Comparison of ENCODE assay signal across 33 cellular contexts in the genomic region with DNA sequence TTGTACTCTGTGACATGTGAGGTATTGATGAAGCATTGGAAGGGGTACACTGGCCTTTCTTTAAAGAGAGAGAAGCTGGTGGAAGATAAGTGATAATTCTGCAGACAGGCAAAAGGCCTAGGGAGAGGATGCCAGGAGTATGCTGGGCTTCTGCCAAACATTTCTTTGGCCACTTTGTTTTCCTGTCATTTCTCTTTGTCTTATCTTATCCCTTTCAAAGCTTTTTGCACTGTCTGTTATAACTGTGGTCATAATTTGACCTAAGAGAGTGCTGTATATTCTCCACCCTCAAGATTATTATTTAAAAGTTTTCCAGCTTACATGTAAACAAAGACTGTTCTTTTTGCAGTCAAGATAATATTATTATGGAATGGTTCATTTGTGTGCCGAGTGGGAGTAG.
DNase-seq lines count a peak whose midpoint lies in the region; ATAC-seq and TF ChIP-seq lines count a peak whose summit lies in the region.
"Had no signal": no experiment of that assay in that cellular context is flagged by ENCODE, and none has a peak within 500 bp of the region (broad histone marks: within the 10 kb centered on the region; RNA-seq: fewer than 3 reads in every experiment).

No MANE protein-coding gene starts in this region.

- peak; percentile 2 for DNase-seq in DMS 273 (lab: John Stamatoyannopoulos, UW; ENCODE audit: unreplicated experiment)
- no peak for DNase-seq in DMS 273 treated with DMSO at 0.1 percent for 48 hours (lab: John Stamatoyannopoulos, UW)
- DNase-seq in NCI-H226, result peak; percentile 52
- DNase-seq in colonic mucosa, result peak; percentile 30
- no peak for DNase-seq in mesothelial cell of epicardium (ENCODE audit: low spot score in 2 of 2, unreplicated experiment in 2 of 2)
- DNase-seq in NCI-H2171 (lab: John Stamatoyannopoulos, UW), result no peak
- no peak for DNase-seq in left colon
- no peak for DNase-seq in stimulated activated effector memory CD8-positive, alpha-beta T cell treated with anti-CD3 and anti-CD28 coated beads, Interleukin-12 subunit alpha, Interleukin-12 subunit beta, amount 100 ng/mL, for 72 hours (ENCODE audit: low spot score in 2 of 2)
- DNase-seq: activated CD4-positive, CD25-positive, alpha-beta regulatory T cell treated with anti-CD3 and anti-CD28 coated beads, Interleukin-2, amount 50 U/mL, for 72 hours; activated CD8-positive, alpha-beta T cell treated with anti-CD3 and anti-CD28 coated beads for 36 hours; anterior cingulate cortex; dorsolateral prefrontal cortex; EL; glutamatergic neuron; GM23248; HFFc6; Kasumi-1; kidney glomerular epithelial cell; MV-4-11; NCI-H1436 treated with DMSO at 0.1 percent for 48 hours; NCI-H2107; NCI-H526 treated with DMSO at 0.1 percent for 48 hours; Peyer's patch; sigmoid colon; SJCRH30; stimulated activated CD4-positive, alpha-beta T cell treated with anti-CD3 and anti-CD28 coated beads, Interleukin-4, amount 100 ng/mL, for 4 hours; stimulated activated naive B cell treated with anti-CD40 and anti-IgM and Interleukin-4, amounts not matched to agents 10 μg/mL and 1 μg/mL and 100 μg/mL, for 72 hours; T-cell had no signal

- H3K4me1 Mint-ChIP-seq in mesothelial cell of epicardium, result peaks cover 51% of the 10 kb centered on the region
- H3K4me1 Mint-ChIP-seq in stimulated activated effector memory CD8-positive, alpha-beta T cell treated with anti-CD3 and anti-CD28 coated beads, Interleukin-12 subunit alpha, Interleukin-12 subunit beta, amount 100 ng/mL, for 72 hours, result no peaks in the 10 kb centered on the region
- H3K4me1 Mint-ChIP-seq: activated naive CD4-positive, alpha-beta T cell treated with anti-CD3 and anti-CD28 coated beads, Interleukin-2, amount 50 U/mL, for 24 hours; memory B cell; stimulated activated naive B cell treated with anti-CD40 and anti-IgM and Interleukin-4, amounts not matched to agents 10 μg/mL and 1 μg/mL and 100 μg/mL, for 72 hours; T-cell had no signal

- no peaks in the 10 kb centered on the region for H3K36me3 ChIP-seq in colonic mucosa
- H3K36me3 ChIP-seq: neural progenitor cell, Peyer's patch, sigmoid colon, SJCRH30 had no signal

- no peaks in the 10 kb centered on the region for H3K9me3 ChIP-seq in colonic mucosa
- H3K9me3 ChIP-seq: Peyer's patch, sigmoid colon, SJCRH30 had no signal

- no peaks in the 10 kb centered on the region for H3K27me3 ChIP-seq in colonic mucosa
- H3K27me3 ChIP-seq: dorsolateral prefrontal cortex, neural progenitor cell, Peyer's patch, sigmoid colon, SJCRH30 had no signal

- intact Hi-C loops in colonic mucosa (cut with DNase I) (no loop called here), left colon (cut with DNase I, micrococcal nuclease) (no loop called here)

- H3K27ac Mint-ChIP-seq in mesothelial cell of epicardium, result peak overlapping the region; percentile 44
- H3K27ac Mint-ChIP-seq in stimulated activated effector memory CD8-positive, alpha-beta T cell treated with anti-CD3 and anti-CD28 coated beads, Interleukin-12 subunit alpha, Interleukin-12 subunit beta, amount 100 ng/mL, for 72 hours, result no peak overlapping the region
- H3K27ac Mint-ChIP-seq: activated CD8-positive, alpha-beta T cell treated with anti-CD3 and anti-CD28 coated beads for 36 hours; activated naive CD4-positive, alpha-beta T cell treated with anti-CD3 and anti-CD28 coated beads, Interleukin-2, amount 50 U/mL, for 24 hours; activated T-helper 2 cell treated with anti-CD3 and anti-CD28 coated beads, Interferon-gamma antibody, Interleukin-2, Interleukin-4, amounts not matched to agents 10 μg/mL and 5 μg/mL and 100 μg/mL, durations not matched to agents 14 hours and 24 hours and 36 hours; HFFc6; memory B cell; neural progenitor cell; stimulated activated naive B cell treated with anti-CD40 and anti-IgM and Interleukin-4, amounts not matched to agents 10 μg/mL and 1 μg/mL and 100 μg/mL, for 72 hours; T-cell had no signal

- no peak overlapping the region for H3K4me3 ChIP-seq in colonic mucosa
- H3K4me3 ChIP-seq: dorsolateral prefrontal cortex, GM23248, neural progenitor cell, Peyer's patch, sigmoid colon, SJCRH30 had no signal

- no peak overlapping the region for H3K27ac ChIP-seq in colonic mucosa
- H3K27ac ChIP-seq: 22Rv1, dorsolateral prefrontal cortex, GM23248, neural progenitor cell, Peyer's patch, sigmoid colon, SJCRH30 had no signal

- no peak for ATAC-seq in left colon
- no peak for ATAC-seq in stimulated activated effector memory CD8-positive, alpha-beta T cell treated with anti-CD3 and anti-CD28 coated beads, Interleukin-12 subunit alpha, Interleukin-12 subunit beta, amount 100 ng/mL, for 72 hours
- ATAC-seq: activated CD8-positive, alpha-beta T cell treated with anti-CD3 and anti-CD28 coated beads for 36 hours; stimulated activated naive B cell treated with anti-CD40 and anti-IgM and Interleukin-4, amounts not matched to agents 10 μg/mL and 1 μg/mL and 100 μg/mL, for 72 hours; T-cell had no signal

- no peaks in the 10 kb centered on the region for H3K4me1 ChIP-seq in colonic mucosa
- H3K4me1 ChIP-seq: SJCRH30 had no signal

- H3K36me3 Mint-ChIP-seq in mesothelial cell of epicardium, result no peaks in the 10 kb centered on the region
- no peaks in the 10 kb centered on the region for H3K36me3 Mint-ChIP-seq in stimulated activated effector memory CD8-positive, alpha-beta T cell treated with anti-CD3 and anti-CD28 coated beads, Interleukin-12 subunit alpha, Interleukin-12 subunit beta, amount 100 ng/mL, for 72 hours
- H3K36me3 Mint-ChIP-seq: activated naive CD4-positive, alpha-beta T cell treated with anti-CD3 and anti-CD28 coated beads, Interleukin-2, amount 50 U/mL, for 24 hours; memory B cell; neural progenitor cell; stimulated activated naive B cell treated with anti-CD40 and anti-IgM and Interleukin-4, amounts not matched to agents 10 μg/mL and 1 μg/mL and 100 μg/mL, for 72 hours; T-cell had no signal

- H3K4me3 Mint-ChIP-seq in mesothelial cell of epicardium, result no peak overlapping the region
- no peak overlapping the region for H3K4me3 Mint-ChIP-seq in stimulated activated effector memory CD8-positive, alpha-beta T cell treated with anti-CD3 and anti-CD28 coated beads, Interleukin-12 subunit alpha, Interleukin-12 subunit beta, amount 100 ng/mL, for 72 hours
- H3K4me3 Mint-ChIP-seq: activated CD8-positive, alpha-beta T cell treated with anti-CD3 and anti-CD28 coated beads for 36 hours; activated naive CD4-positive, alpha-beta T cell treated with anti-CD3 and anti-CD28 coated beads, Interleukin-2, amount 50 U/mL, for 24 hours; HFFc6; memory B cell; neural progenitor cell; stimulated activated naive B cell treated with anti-CD40 and anti-IgM and Interleukin-4, amounts not matched to agents 10 μg/mL and 1 μg/mL and 100 μg/mL, for 72 hours; T-cell had no signal

- H3K27me3 Mint-ChIP-seq in mesothelial cell of epicardium (ENCODE audit: low read depth), result no peaks in the 10 kb centered on the region
- H3K27me3 Mint-ChIP-seq: activated CD8-positive, alpha-beta T cell treated with anti-CD3 and anti-CD28 coated beads for 36 hours; T-cell had no signal

- TF ChIP-seq CTCF in colonic mucosa (IDR thresholded peaks at IDR 0.05), result no peak
- no peak for TF ChIP-seq CTCF in mesothelial cell of epicardium (IDR thresholded peaks at IDR 0.05; ENCODE audit: unreplicated experiment)

- no peak overlapping the region for H3K9ac ChIP-seq in colonic mucosa (ENCODE audit: low read depth in 2 of 2, low read length in 2 of 2)
- H3K9ac ChIP-seq: GM23248, neural progenitor cell had no signal

- H3K9me3 Mint-ChIP-seq in mesothelial cell of epicardium, result no peaks in the 10 kb centered on the region
- H3K9me3 Mint-ChIP-seq in stimulated activated effector memory CD8-positive, alpha-beta T cell treated with anti-CD3 and anti-CD28 coated beads, Interleukin-12 subunit alpha, Interleukin-12 subunit beta, amount 100 ng/mL, for 72 hours, result no peaks in the 10 kb centered on the region
- H3K9me3 Mint-ChIP-seq: activated T-helper 2 cell treated with anti-CD3 and anti-CD28 coated beads, Interferon-gamma antibody, Interleukin-2, Interleukin-4, amounts not matched to agents 10 μg/mL and 5 μg/mL and 100 μg/mL, durations not matched to agents 14 hours and 24 hours and 36 hours; HFFc6; memory B cell had no signal

Comparison
In these comparisons a context has a peak if more than half of its experiments do, and no peak if none do; other contexts are left out.
1. DNase-seq: peak in DMS 273 (single experiment), NCI-H226 (single experiment) and colonic mucosa (single experiment); none in DMS 273 treated with DMSO at 0.1 percent for 48 hours (single experiment), mesothelial cell of epicardium (0 of 2), NCI-H2171 (single experiment), left colon (0 of 2) and stimulated activated effector memory CD8-positive, alpha-beta T cell treated with anti-CD3 and anti-CD28 coated beads, Interleukin-12 subunit alpha, Interleukin-12 subunit beta, amount 100 ng/mL, for 72 hours (0 of 2).